In genomic region chr15:78325092-78325843, GRCh38 we compare ENCODE assay signal across 19 cellular contexts. TPM values are rescaled to one million over a fixed set of nuclear protein-coding genes. Genes with fewer than 3 reads are reported as not detected.
A peak's percentile ranks its signal among the peaks of the same experiment; 100 is the strongest.
DNase-seq lines count a peak whose midpoint lies in the region; FAIRE-seq and TF ChIP-seq lines count a peak whose summit lies in the region.
"Had no signal": no experiment of that assay in that cellular context is flagged by ENCODE, and none has a peak within 500 bp of the region (broad histone marks: within the 10 kb centered on the region; RNA-seq: fewer than 3 reads in every experiment).

No MANE protein-coding gene starts in this region.

- POLR2A ChIA-PET in RWPE1 (lab: Yijun Ruan, JAX; ENCODE audit: low non-redundant PET): no interaction called here

- H3K27me3 Mint-ChIP-seq in mesothelial cell of epicardium (ENCODE audit: low read depth): peaks cover 7% of the 10 kb centered on the region
- H3K27me3 Mint-ChIP-seq: activated naive CD8-positive, alpha-beta T cell had no signal

- no peaks in the 10 kb centered on the region for H3K36me3 ChIP-seq in SK-N-MC (ENCODE audit: insufficient read depth, low read length)
- H3K36me3 ChIP-seq: transverse colon had no signal

- TF ChIP-seq CTCF in mesothelial cell of epicardium (IDR thresholded peaks at IDR 0.05; ENCODE audit: unreplicated experiment): no peak
- TF ChIP-seq CTCF in RWPE1 (conservative IDR thresholded peaks at IDR 0.05; ENCODE audit: low read depth): no peak

- FAIRE-seq in GM12891 (lab: Jason Lieb, UNC): peak; percentile 9
- no peak for FAIRE-seq in GM19239 (lab: Jason Lieb, UNC)

- no peaks in the 10 kb centered on the region for H3K9me3 Mint-ChIP-seq in mesothelial cell of epicardium
- H3K9me3 Mint-ChIP-seq: immature natural killer cell had no signal

- no peak overlapping the region for H3K4me3 Mint-ChIP-seq in mesothelial cell of epicardium
- H3K4me3 Mint-ChIP-seq: activated naive CD8-positive, alpha-beta T cell; immature natural killer cell had no signal

- peak overlapping the region; percentile 81 for H3K27ac Mint-ChIP-seq in mesothelial cell of epicardium
- H3K27ac Mint-ChIP-seq: activated naive CD8-positive, alpha-beta T cell; immature natural killer cell had no signal

- H3K27ac ChIP-seq in SK-N-MC (0 out of 2 replicates have a peak overlapping the region, but pooled peaks have one; percentile 57), epithelial cell of prostate (no peak overlapping the region), RWPE1 (no peak overlapping the region)
- H3K27ac ChIP-seq: coronary artery, transverse colon had no signal

- no peaks in the 10 kb centered on the region for H3K9me3 ChIP-seq in SK-N-MC (ENCODE audit: low read depth, low read length)
- H3K9me3 ChIP-seq: transverse colon had no signal

- no peak for TF ChIP-seq POLR2A in GM12891 (IDR thresholded peaks at IDR 0.05; ENCODE audit: low read depth, low read length)

- H3K4me3 ChIP-seq in SK-N-MC: no peak overlapping the region
- H3K4me3 ChIP-seq: coronary artery, transverse colon had no signal

- peaks cover 42% of the 10 kb centered on the region for H3K4me1 Mint-ChIP-seq in mesothelial cell of epicardium
- H3K4me1 Mint-ChIP-seq: immature natural killer cell had no signal

- CTCF ChIA-PET in RWPE1 (lab: Yijun Ruan, JAX): interaction anchor here (0.6 to 2.0 kb wide), 2 partner anchors 72 to 299 kb away, joined by 4 to 5 read pairs; no protein-coding TSS in a partner anchor

- no peaks in the 10 kb centered on the region for H3K36me3 Mint-ChIP-seq in mesothelial cell of epicardium
- H3K36me3 Mint-ChIP-seq: activated naive CD8-positive, alpha-beta T cell; immature natural killer cell had no signal

- DNase-seq in GM12891 (ENCODE audit: insufficient read length, low spot score) (no peak), SK-N-MC (ENCODE audit: low read depth, low spot score) (no peak), epithelial cell of prostate (ENCODE audit: low read depth, low spot score) (peak; percentile 26), mesothelial cell of epicardium (ENCODE audit: low spot score in 2 of 2, unreplicated experiment in 2 of 2) (no peak), activated T-cell treated with anti-CD3 and anti-CD28 coated beads for 4 hours (no peak), RWPE1 (ENCODE audit: low spot score) (no peak), midbrain (lab: John Stamatoyannopoulos, UW) (no peak), GM19239 (ENCODE audit: insufficient read length, low spot score) (no peak)
- DNase-seq: activated CD8-positive, alpha-beta memory T cell treated with anti-CD3 and anti-CD28 coated beads, Interleukin-2, amount 50 U/mL, for 48 hours; immature natural killer cell; KG1; NCI-H1436 treated with DMSO at 0.1 percent for 48 hours; OCI-M1; transverse colon had no signal

- no peak overlapping the region for H3K9ac ChIP-seq in SK-N-MC (ENCODE audit: insufficient read length)

TF ChIP-seq in GM12891, 5 proteins besides CTCF, POLR2A, EP300 and RAD21:
- no peak for TF ChIP-seq SPI1 (IDR thresholded peaks at IDR 0.05; ENCODE audit: low read depth, low read length)

RNA-seq across cellular contexts. Expression of gene CRABP1, which starts 14.9 kb away (rescaled TPM):
- polyA plus RNA-seq in GM12891 (2012; ENCODE audit: low read depth, missing spikeins): 0.42 TPM
- 144 to 156 TPM (median 155 TPM) in 3 replicates for total RNA-seq in mesothelial cell of epicardium
- total RNA-seq: pulmonary artery endothelial cell; T-helper 1 cell treated with Interleukin-12 subunit alpha and Interleukin-12 subunit beta and Interleukin-4 antibody, amounts not matched to agents 30 ng/mL and 1 ng/mL, for 36 hours had no signal
- polyA plus RNA-seq: BJ, immature natural killer cell had no signal

RNA-seq across cellular contexts. Expression of gene SKIC8, which starts 25.9 kb away (rescaled TPM):
- polyA plus RNA-seq in GM12891 (2012; ENCODE audit: low read depth, missing spikeins): 68.3 TPM
- 51.2 to 55.1 TPM (median 54.8 TPM) in 3 replicates for total RNA-seq in mesothelial cell of epicardium
